25 cellular contexts compared by ENCODE assay signal in the genomic region with DNA sequence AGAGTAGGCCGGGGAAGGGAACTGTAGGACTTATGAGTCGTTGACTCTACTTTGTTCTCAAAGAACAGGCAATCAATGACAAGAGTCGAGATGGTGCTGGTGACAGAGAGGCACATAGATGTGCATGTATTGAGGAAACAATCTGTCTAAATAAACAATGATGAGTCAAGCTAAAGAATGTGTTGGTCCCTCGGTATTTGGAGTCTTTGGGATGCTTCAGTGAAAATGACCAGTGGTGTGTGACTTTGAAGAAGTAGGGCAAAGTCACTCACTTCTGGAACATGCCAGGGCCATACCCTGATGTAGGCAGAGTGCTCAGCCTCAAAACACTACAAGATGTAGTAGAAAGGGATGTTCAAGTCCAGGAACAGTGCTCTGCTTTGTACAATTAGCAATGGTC.
"Had no signal": no experiment of that assay in that cellular context is flagged by ENCODE, and none has a peak within 500 bp of the region (broad histone marks: within the 10 kb centered on the region; RNA-seq: fewer than 3 reads in every experiment).

No MANE protein-coding gene starts in this region.

- H3K36me3 ChIP-seq: brain microvascular endothelial cell, cardiac muscle cell, Peyer's patch, SJSA1 had no signal

- H3K4me3 ChIP-seq: cardiac muscle cell, Peyer's patch, SJSA1 had no signal

- H3K9me3 Mint-ChIP-seq: activated CD4-positive, alpha-beta memory T cell treated with anti-CD3 and anti-CD28 coated beads for 36 hours; activated CD4-positive, alpha-beta T cell treated with anti-CD3 and anti-CD28 coated beads, Interleukin-2, amount 10 ng/mL, durations not matched to agents 7 days and 5 days; activated T-cell treated with anti-CD3 and anti-CD28 coated beads, Interleukin-2, amount 50 U/mL, for 4 hours; WTC11 had no signal

- H3K27ac Mint-ChIP-seq: activated CD4-positive, alpha-beta memory T cell treated with anti-CD3 and anti-CD28 coated beads for 36 hours; activated CD4-positive, alpha-beta T cell treated with anti-CD3 and anti-CD28 coated beads, Interleukin-2, amount 10 ng/mL, durations not matched to agents 7 days and 5 days; activated naive CD4-positive, alpha-beta T cell treated with anti-CD3 and anti-CD28 coated beads, Interleukin-2, amount 50 U/mL, for 72 hours; T-helper 2 cell treated with Interferon-gamma antibody and Interleukin-4, amounts not matched to agents 5 μg/mL and 100 μg/mL, for 36 hours; WTC11 had no signal

- H3K4me1 Mint-ChIP-seq: activated CD4-positive, alpha-beta T cell treated with anti-CD3 and anti-CD28 coated beads, Interleukin-2, amount 10 ng/mL, durations not matched to agents 7 days and 5 days had no signal

- H3K27me3 ChIP-seq: brain microvascular endothelial cell, cardiac muscle cell, Peyer's patch, SJSA1 had no signal

- H3K36me3 Mint-ChIP-seq: activated CD4-positive, alpha-beta memory T cell treated with anti-CD3 and anti-CD28 coated beads for 36 hours; activated naive CD4-positive, alpha-beta T cell treated with anti-CD3 and anti-CD28 coated beads, Interleukin-2, amount 50 U/mL, for 72 hours; WTC11 had no signal

- H3K4me3 Mint-ChIP-seq: activated CD4-positive, alpha-beta memory T cell treated with anti-CD3 and anti-CD28 coated beads for 36 hours; activated CD4-positive, alpha-beta T cell treated with anti-CD3 and anti-CD28 coated beads, Interleukin-2, amount 10 ng/mL, durations not matched to agents 7 days and 5 days; activated T-cell treated with anti-CD3 and anti-CD28 coated beads, Interleukin-2, amount 50 U/mL, for 4 hours; T-helper 2 cell treated with Interferon-gamma antibody and Interleukin-4, amounts not matched to agents 5 μg/mL and 100 μg/mL, for 36 hours; WTC11 had no signal

- DNase-seq: activated CD4-positive, alpha-beta memory T cell treated with anti-CD3 and anti-CD28 coated beads for 36 hours; activated CD4-positive, alpha-beta T cell treated with anti-CD3 and anti-CD28 coated beads, Interleukin-2, amount 10 ng/mL, durations not matched to agents 7 days and 5 days; activated CD4-positive, CD25-positive, alpha-beta regulatory T cell treated with anti-CD3 and anti-CD28 coated beads, Interleukin-2, amount 50 U/mL, for 72 hours; activated CD8-positive, alpha-beta memory T cell treated with anti-CD3 and anti-CD28 coated beads for 24 hours; activated effector memory CD4-positive, alpha-beta T cell treated with anti-CD3 and anti-CD28 coated beads, Interleukin-2, amount 50 U/mL, for 16 hours; activated naive CD4-positive, alpha-beta T cell treated with Interleukin-2 at 50 U/mL for 16 hours; activated T-cell treated with anti-CD3 and anti-CD28 coated beads, Interleukin-2, amount 50 U/mL, for 4 hours; brain microvascular endothelial cell; KG1; NCI-H1092; NCI-H1417; NCI-H1930; NCI-H2107; NCI-H345; NCI-H510A; NCI-H526 treated with DMSO at 0.1 percent for 48 hours; OCI-M1; Peyer's patch; SHP77; SW 1271 had no signal

- H3K4me1 ChIP-seq: Peyer's patch had no signal

- H3K27me3 Mint-ChIP-seq: activated CD4-positive, alpha-beta T cell treated with anti-CD3 and anti-CD28 coated beads, Interleukin-2, amount 10 ng/mL, durations not matched to agents 7 days and 5 days had no signal

- H3K9me3 ChIP-seq: Peyer's patch, SJSA1 had no signal
